Comparison of ENCODE assay signal across 11 cellular contexts in genomic region chr1:93716974-93717373, GRCh38. TPM values are rescaled to one million over a fixed set of nuclear protein-coding genes. Genes with fewer than 3 reads are reported as not detected.
A peak's percentile ranks its signal among the peaks of the same experiment; 100 is the strongest.
DNase-seq lines count a peak whose midpoint lies in the region; ATAC-seq and TF ChIP-seq lines count a peak whose summit lies in the region.
"Had no signal": no experiment of that assay in that cellular context is flagged by ENCODE, and none has a peak within 500 bp of the region (broad histone marks: within the 10 kb centered on the region; RNA-seq: fewer than 3 reads in every experiment).

No MANE protein-coding gene starts in this region.

- H3K36me3 ChIP-seq in OCI-LY7 (ENCODE audit: insufficient read depth, low read length) = no peaks in the 10 kb centered on the region
- H3K36me3 ChIP-seq in brain microvascular endothelial cell (replicated peaks) = no peaks in the 10 kb centered on the region
- H3K36me3 ChIP-seq: sigmoid colon had no signal

- peak overlapping the region; percentile 73; the same call in 1 of the 2 replicates for H3K4me2 ChIP-seq in OCI-LY7 (ENCODE audit: low read length)

- CTCF ChIA-PET in OCI-LY7 (lab: Charles Lee; ENCODE audit: unreplicated experiment) = interaction anchor here (0.5 to 2.5 kb wide), 3 partner anchors 12 to 1307 kb away, joined by 4 to 14 read pairs (median 6); no protein-coding TSS in a partner anchor

- peaks cover 53% of the 10 kb centered on the region for H3K4me1 ChIP-seq in OCI-LY7 (ENCODE audit: insufficient read depth, low read length, poor library complexity, severe bottlenecking)

- H3K9me2 ChIP-seq in OCI-LY7 (ENCODE audit: insufficient read depth, low read length) = no peaks in the 10 kb centered on the region

- peaks cover 4 to 8% of the 10 kb centered on the region in 2 donors for H3K9me3 Mint-ChIP-seq in stimulated activated naive B cell treated with anti-CD40 and anti-IgM and Interleukin-4, amounts not matched to agents 10 μg/mL and 1 μg/mL and 100 μg/mL, for 72 hours

- TF ChIP-seq CTCF in OCI-LY7 (conservative IDR thresholded peaks at IDR 0.05; ENCODE audit: low read length) = no peak
- TF ChIP-seq CTCF in brain microvascular endothelial cell (IDR thresholded peaks at IDR 0.05; ENCODE audit: low read depth, low read length, missing control alignments) = no peak

- no TSS peak for BruUV-seq in OCI-LY7 (replicated peaks; lab: Mats Ljungman, UMichigan)

- peak overlapping the region; percentile 87; the same call in 1 of the 2 replicates for H2AFZ ChIP-seq in OCI-LY7 (ENCODE audit: low read length)

- peak; percentile 68 for DNase-seq in activated effector memory CD4-positive, alpha-beta T cell treated with anti-CD3 and anti-CD28 coated beads, Interleukin-2, amount 50 U/mL, for 16 hours
- DNase-seq in activated effector memory CD4-positive, alpha-beta T cell treated with Interleukin-2 at 50 U/mL for 16 hours = no peak
- DNase-seq in OCI-LY7 (ENCODE audit: low spot score) = no peak
- peak; percentile 39 for DNase-seq in brain microvascular endothelial cell
- no peak for DNase-seq in stimulated activated naive B cell treated with anti-CD40 and anti-IgM and Interleukin-4, amounts not matched to agents 10 μg/mL and 1 μg/mL and 100 μg/mL, for 72 hours
- no peak for DNase-seq in NCI-H1417 treated with DMSO at 0.1 percent for 48 hours (lab: John Stamatoyannopoulos, UW)
- DNase-seq in HPDE6-E6E7 (ENCODE audit: extremely low spot score) = no peak
- DNase-seq: NCI-H345, sigmoid colon had no signal

- peaks cover 27 to 44% of the 10 kb centered on the region in 2 donors for H3K4me1 Mint-ChIP-seq in stimulated activated naive B cell treated with anti-CD40 and anti-IgM and Interleukin-4, amounts not matched to agents 10 μg/mL and 1 μg/mL and 100 μg/mL, for 72 hours

- H3K36me3 Mint-ChIP-seq in stimulated activated naive B cell treated with anti-CD40 and anti-IgM and Interleukin-4, amounts not matched to agents 10 μg/mL and 1 μg/mL and 100 μg/mL, for 72 hours = peaks cover 4 to 8% of the 10 kb centered on the region in 2 donors

- H3K27me3 Mint-ChIP-seq in stimulated activated naive B cell treated with anti-CD40 and anti-IgM and Interleukin-4, amounts not matched to agents 10 μg/mL and 1 μg/mL and 100 μg/mL, for 72 hours = no peaks in the 10 kb centered on the region

- H3K27ac Mint-ChIP-seq in stimulated activated naive B cell treated with anti-CD40 and anti-IgM and Interleukin-4, amounts not matched to agents 10 μg/mL and 1 μg/mL and 100 μg/mL, for 72 hours = peak overlapping the region; percentile 60
- H3K27ac Mint-ChIP-seq: dendritic cell treated with granulocyte-macrophage colony-stimulating factor and Interleukin-4, amounts not matched to agents 40 ng/mL and 50 ng/mL, for 4 days had no signal

- peak; percentile 65 to 69 for ATAC-seq in stimulated activated naive B cell treated with anti-CD40 and anti-IgM and Interleukin-4, amounts not matched to agents 10 μg/mL and 1 μg/mL and 100 μg/mL, for 72 hours (replicated peaks)
- ATAC-seq in HG03159 (IDR thresholded peaks at IDR 0.05; ENCODE audit: unreplicated experiment) = no peak

- peak overlapping the region; percentile 77 for H3K27ac ChIP-seq in OCI-LY7 (ENCODE audit: low read depth, low read length, poor library complexity, severe bottlenecking)
- H3K27ac ChIP-seq in brain microvascular endothelial cell = no peak overlapping the region

- no peak overlapping the region for H3K4me3 ChIP-seq in OCI-LY7 (ENCODE audit: low read depth, low read length, poor library complexity, severe bottlenecking)
- H3K4me3 ChIP-seq in brain microvascular endothelial cell (ENCODE audit: low read depth, low read length) = no peak overlapping the region
- H3K4me3 ChIP-seq: sigmoid colon had no signal

- no peaks in the 10 kb centered on the region for H3K79me2 ChIP-seq in OCI-LY7 (ENCODE audit: insufficient read depth, low read depth, low read length)

- intact Hi-C loops in OCI-LY7 (cut with micrococcal nuclease; ENCODE audit: unreplicated experiment) = loop anchor here (5.0 kb wide), 1 partner anchor 35 kb away; the partner anchor contains the start of gene BCAR3

- POLR2A ChIA-PET in OCI-LY7 (lab: Charles Lee) = interaction anchor here (0.6 to 25.4 kb wide), 7 partner anchors 9 to 129 kb away, joined by 3 to 497 read pairs (median 17); partner anchors contain the start of gene BCAR3

- in situ Hi-C loops in brain microvascular endothelial cell (cut with HindIII; ENCODE audit: low pct_ligation_motif_present, low sequenced_read_pairs) = no loop called here

- no peaks in the 10 kb centered on the region for H4K20me1 ChIP-seq in OCI-LY7 (ENCODE audit: insufficient read depth, low read length)

- H3K4me3 Mint-ChIP-seq in stimulated activated naive B cell treated with anti-CD40 and anti-IgM and Interleukin-4, amounts not matched to agents 10 μg/mL and 1 μg/mL and 100 μg/mL, for 72 hours = no peak overlapping the region
- H3K4me3 Mint-ChIP-seq: dendritic cell treated with granulocyte-macrophage colony-stimulating factor and Interleukin-4, amounts not matched to agents 40 ng/mL and 50 ng/mL, for 4 days had no signal

- H3K9me3 ChIP-seq in OCI-LY7 (ENCODE audit: low read length) = no peaks in the 10 kb centered on the region
- H3K9me3 ChIP-seq: sigmoid colon had no signal

- H3K27me3 ChIP-seq in brain microvascular endothelial cell (replicated peaks) = no peaks in the 10 kb centered on the region
- H3K27me3 ChIP-seq: sigmoid colon had no signal

RNA-seq across cellular contexts. Expression of gene BCAR3, which starts 35.3 kb away (rescaled TPM):
- total RNA-seq in OCI-LY7 (2014; rRNA removed; shearing (Covaris generic)) = 12.0 and 16.3 TPM in 2 replicates
- total RNA-seq in OCI-LY7 (2022) = 18.8 and 24.2 TPM in 2 replicates

Comparison
In these comparisons a context has a peak if more than half of its experiments do, and no peak if none do; other contexts are left out.
1. DNase-seq: peak in activated effector memory CD4-positive, alpha-beta T cell treated with anti-CD3 and anti-CD28 coated beads, Interleukin-2, amount 50 U/mL, for 16 hours (single experiment) and brain microvascular endothelial cell (single experiment); none in activated effector memory CD4-positive, alpha-beta T cell treated with Interleukin-2 at 50 U/mL for 16 hours (single experiment), OCI-LY7 (single experiment), stimulated activated naive B cell treated with anti-CD40 and anti-IgM and Interleukin-4, amounts not matched to agents 10 μg/mL and 1 μg/mL and 100 μg/mL, for 72 hours (single experiment), NCI-H1417 treated with DMSO at 0.1 percent for 48 hours (single experiment) and HPDE6-E6E7 (single experiment).